In genomic region chr6:29941006-29941405, GRCh38 we compare ENCODE assay signal across 11 cellular contexts. TPM values are rescaled to one million over a fixed set of nuclear protein-coding genes. Genes with fewer than 3 reads are reported as not detected.
DNase-seq lines count a peak whose midpoint lies in the region; ATAC-seq and TF ChIP-seq lines count a peak whose summit lies in the region.
"Had no signal": no experiment of that assay in that cellular context is flagged by ENCODE, and none has a peak within 500 bp of the region (broad histone marks: within the 10 kb centered on the region; RNA-seq: fewer than 3 reads in every experiment).

No MANE protein-coding gene starts in this region.

- ATAC-seq in GM19452 (IDR thresholded peaks at IDR 0.05; ENCODE audit: unreplicated experiment) = no peak
- no peak for ATAC-seq in GM18511 (IDR thresholded peaks at IDR 0.05; ENCODE audit: unreplicated experiment)

- peaks cover 38% of the 10 kb centered on the region for H3K36me3 Mint-ChIP-seq in activated T-helper 2 cell treated with anti-CD3 and anti-CD28 coated beads, Interferon-gamma antibody, Interleukin-2, Interleukin-4, amounts not matched to agents 10 μg/mL and 5 μg/mL and 100 μg/mL, durations not matched to agents 14 hours and 24 hours and 36 hours (ENCODE audit: low read depth)

- H3K9ac ChIP-seq in mucosa of rectum (ENCODE audit: low read depth in 1 of 2, low read length in 2 of 2) = peak overlapping the region; percentile 52 to 96

- H3K27me3 ChIP-seq in ACC112 (ENCODE audit: insufficient read depth, low read length) (no peaks in the 10 kb centered on the region), mucosa of rectum (ENCODE audit: control insufficient read depth in 2 of 2, insufficient read depth in 2 of 2, low read length in 2 of 2) (no peaks in the 10 kb centered on the region), dorsolateral prefrontal cortex (no peaks in the 10 kb centered on the region)

- DNase-seq in EL (peak; percentile 37), dorsolateral prefrontal cortex (no peak), DMS153 treated with DMSO at 0.1 percent for 48 hours (lab: John Stamatoyannopoulos, UW; ENCODE audit: unreplicated experiment) (no peak)
- no peak for DNase-seq in activated T-helper 2 cell treated with anti-CD3 and anti-CD28 coated beads, Interferon-gamma antibody, Interleukin-2, Interleukin-4, amounts not matched to agents 10 μg/mL and 5 μg/mL and 100 μg/mL, durations not matched to agents 14 hours and 24 hours and 36 hours (ENCODE audit: low spot score)
- DNase-seq: activated CD4-positive, alpha-beta T cell treated with anti-CD3 and anti-CD28 coated beads for 1 hour; erythroblast; NCI-H2171 treated with DMSO at 0.1 percent for 48 hours had no signal

- no peaks in the 10 kb centered on the region for H3K9me3 Mint-ChIP-seq in activated T-helper 2 cell treated with anti-CD3 and anti-CD28 coated beads, Interferon-gamma antibody, Interleukin-2, Interleukin-4, amounts not matched to agents 10 μg/mL and 5 μg/mL and 100 μg/mL, durations not matched to agents 14 hours and 24 hours and 36 hours

- TF ChIP-seq CTCF in dorsolateral prefrontal cortex (IDR thresholded peaks at IDR 0.05 in 54 of 56, conservative IDR thresholded peaks at IDR 0.05 in 2 of 56; ENCODE audit: low read depth in 1 of 56, partially characterized antibody in 56 of 56) = no peak

- H3K27ac ChIP-seq in ACC112 (ENCODE audit: low read depth, low read length) (peak overlapping the region; percentile 89; the same call in 1 of the 2 replicates), mucosa of rectum (ENCODE audit: low read depth in 2 of 2, low read length in 2 of 2) (peak overlapping the region in 1 of 2 donors; percentile 90), dorsolateral prefrontal cortex (peak overlapping the region in 6 of 59 donors; percentile 28 to 88 (median 83))

- H3K27ac Mint-ChIP-seq in activated T-helper 2 cell treated with anti-CD3 and anti-CD28 coated beads, Interferon-gamma antibody, Interleukin-2, Interleukin-4, amounts not matched to agents 10 μg/mL and 5 μg/mL and 100 μg/mL, durations not matched to agents 14 hours and 24 hours and 36 hours = peak overlapping the region; percentile 99

- H3K4me1 ChIP-seq in ACC112 (ENCODE audit: control insufficient read depth, insufficient read depth, low read length, unreplicated experiment) = peaks cover 30% of the 10 kb centered on the region
- H3K4me1 ChIP-seq in mucosa of rectum (ENCODE audit: control insufficient read depth in 2 of 2, insufficient read depth in 2 of 2, low read length in 2 of 2) = peaks cover 18 to 21% of the 10 kb centered on the region in 2 donors

- H3K4me3 Mint-ChIP-seq in activated T-helper 2 cell treated with anti-CD3 and anti-CD28 coated beads, Interferon-gamma antibody, Interleukin-2, Interleukin-4, amounts not matched to agents 10 μg/mL and 5 μg/mL and 100 μg/mL, durations not matched to agents 14 hours and 24 hours and 36 hours (ENCODE audit: low read depth) = peak overlapping the region; percentile 95

- peaks cover 31% of the 10 kb centered on the region for H3K4me1 Mint-ChIP-seq in activated T-helper 2 cell treated with anti-CD3 and anti-CD28 coated beads, Interferon-gamma antibody, Interleukin-2, Interleukin-4, amounts not matched to agents 10 μg/mL and 5 μg/mL and 100 μg/mL, durations not matched to agents 14 hours and 24 hours and 36 hours (ENCODE audit: low read depth)

- H3K9me3 ChIP-seq in mucosa of rectum (ENCODE audit: control insufficient read depth in 2 of 2, low read length in 2 of 2) = no peaks in the 10 kb centered on the region

- peaks cover 31% of the 10 kb centered on the region for H3K79me2 ChIP-seq in ACC112 (ENCODE audit: control insufficient read depth, insufficient read depth, low read length, unreplicated experiment)

- no peaks in the 10 kb centered on the region for H3K27me3 Mint-ChIP-seq in activated T-helper 2 cell treated with anti-CD3 and anti-CD28 coated beads, Interferon-gamma antibody, Interleukin-2, Interleukin-4, amounts not matched to agents 10 μg/mL and 5 μg/mL and 100 μg/mL, durations not matched to agents 14 hours and 24 hours and 36 hours (ENCODE audit: low read depth)

- no peak overlapping the region for H2AFZ ChIP-seq in ACC112 (ENCODE audit: low read length, unreplicated experiment)

- peaks cover 16% of the 10 kb centered on the region for H3K36me3 ChIP-seq in ACC112 (ENCODE audit: insufficient read depth, low read length)
- peaks cover 8 to 20% of the 10 kb centered on the region in 2 donors for H3K36me3 ChIP-seq in mucosa of rectum (ENCODE audit: control insufficient read depth in 2 of 2, insufficient read depth in 2 of 2, low read length in 2 of 2)

- H3K4me3 ChIP-seq in ACC112 (ENCODE audit: low read depth, low read length) (peak overlapping the region; percentile 88; the same call in 1 of the 2 replicates), mucosa of rectum (ENCODE audit: low read length in 2 of 2) (no peak overlapping the region), dorsolateral prefrontal cortex (peak overlapping the region in 1 of 59 donors; percentile 60)

- intact Hi-C loops in activated T-helper 2 cell treated with anti-CD3 and anti-CD28 coated beads, Interferon-gamma antibody, Interleukin-2, Interleukin-4, amounts not matched to agents 10 μg/mL and 5 μg/mL and 100 μg/mL, durations not matched to agents 14 hours and 24 hours and 36 hours (cut with micrococcal nuclease) = no loop called here
- intact Hi-C loops in dorsolateral prefrontal cortex (cut with DNase I) = no loop called here

RNA-seq across cellular contexts. Expression of gene HLA-A, which starts 1.3 kb away (rescaled TPM):
- total RNA-seq in activated T-helper 2 cell treated with anti-CD3 and anti-CD28 coated beads, Interferon-gamma antibody, Interleukin-2, Interleukin-4, amounts not matched to agents 10 μg/mL and 5 μg/mL and 100 μg/mL, durations not matched to agents 14 hours and 24 hours and 36 hours = 1,569 and 1,592 TPM in 2 replicates
- 100 to 1,000 TPM in 84 of 120 experiments, 10 to 100 TPM in 36; 40.9 to 370 (median 124) TPM for total RNA-seq in dorsolateral prefrontal cortex
